16 cellular contexts compared by ENCODE assay signal in the genomic region with DNA sequence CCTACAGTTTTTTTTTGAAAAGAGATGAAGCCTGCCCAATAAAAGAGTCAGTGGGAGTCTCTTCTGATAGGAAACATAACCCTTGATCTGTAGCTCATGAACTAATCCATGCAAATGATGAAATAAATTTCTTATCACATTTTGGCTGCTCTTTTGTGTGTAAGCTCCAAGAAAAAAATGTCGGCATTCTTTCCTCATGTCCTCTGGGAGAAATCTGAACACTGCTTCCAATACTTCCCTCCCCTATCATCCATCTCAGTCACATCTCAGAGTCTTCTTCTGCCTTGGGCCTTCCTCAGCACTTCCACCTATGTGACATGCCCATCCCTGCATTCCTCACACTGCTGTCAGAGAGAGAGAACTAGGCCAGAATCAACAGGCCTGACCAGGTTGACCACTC.
DNase-seq lines count a peak whose midpoint lies in the region; ATAC-seq and TF ChIP-seq lines count a peak whose summit lies in the region.
"Had no signal": no experiment of that assay in that cellular context is flagged by ENCODE, and none has a peak within 500 bp of the region (broad histone marks: within the 10 kb centered on the region; RNA-seq: fewer than 3 reads in every experiment).

No MANE protein-coding gene starts in this region.

- no peak overlapping the region for H3K4me3 ChIP-seq in fibroblast of the aortic adventitia (ENCODE audit: low read depth, low read length)
- H3K4me3 ChIP-seq in gastroesophageal sphincter = no peak overlapping the region
- H3K4me3 ChIP-seq in right cardiac atrium (ENCODE audit: low read length) = no peak overlapping the region
- no peak overlapping the region for H3K4me3 ChIP-seq in sigmoid colon
- H3K4me3 ChIP-seq: GM23248, HAP-1 had no signal

- DNase-seq in fibroblast of the aortic adventitia (ENCODE audit: low read depth) (peak; percentile 2), right cardiac atrium (no peak), sciatic nerve (ENCODE audit: low spot score) (no peak), middle frontal gyrus (ENCODE audit: extremely low spot score, low spot score) (no peak), sigmoid colon (no peak), NOMO-1 treated with dmso at 0.1 percent for 144 hours (lab: John Stamatoyannopoulos, UW; ENCODE audit: unreplicated experiment) (no peak)
- DNase-seq: ACHN; BE2C; Caco-2; CD4-positive, alpha-beta T cell; GM23248; IMR-90 had no signal

- H3K27ac ChIP-seq in gastroesophageal sphincter = no peak overlapping the region
- H3K27ac ChIP-seq in right cardiac atrium (ENCODE audit: low read length) = no peak overlapping the region
- no peak overlapping the region for H3K27ac ChIP-seq in sigmoid colon
- H3K27ac ChIP-seq: C4-2B, GM23248, HL-60 had no signal

- H3K4me1 ChIP-seq in gastroesophageal sphincter (no peaks in the 10 kb centered on the region), right cardiac atrium (ENCODE audit: control insufficient read depth, insufficient read depth, low read length) (peaks cover 5% of the 10 kb centered on the region), sigmoid colon (no peaks in the 10 kb centered on the region)
- H3K4me1 ChIP-seq: BE2C, Caco-2, HAP-1 had no signal

- H3K27me3 ChIP-seq in gastroesophageal sphincter (no peaks in the 10 kb centered on the region), right cardiac atrium (ENCODE audit: control insufficient read depth, insufficient read depth) (no peaks in the 10 kb centered on the region), sigmoid colon (no peaks in the 10 kb centered on the region)
- H3K27me3 ChIP-seq: BE2C had no signal

- peak; percentile 31 for ATAC-seq in gastroesophageal sphincter
- ATAC-seq in right cardiac atrium = peak; percentile 68 to 79
- ATAC-seq in sciatic nerve = peak; percentile 26

- TF ChIP-seq EP300 in gastroesophageal sphincter (IDR thresholded peaks at IDR 0.05) (no peak), sigmoid colon (IDR thresholded peaks at IDR 0.05) (no peak)

- TF ChIP-seq POLR2A in gastroesophageal sphincter (IDR thresholded peaks at IDR 0.05) = no peak
- no peak for TF ChIP-seq POLR2A in sigmoid colon (IDR thresholded peaks at IDR 0.05)

- intact Hi-C loops in right cardiac atrium (cut with DNase I) (no loop called here), sciatic nerve (cut with DNase I) (no loop called here), sigmoid colon (cut with DNase I) (no loop called here)

- no peaks in the 10 kb centered on the region for H3K36me3 ChIP-seq in gastroesophageal sphincter
- no peaks in the 10 kb centered on the region for H3K36me3 ChIP-seq in sigmoid colon
- H3K36me3 ChIP-seq: BE2C, HAP-1 had no signal

- WGBS in gastroesophageal sphincter (ENCODE audit: low coverage in 1 of 2), 2 donors = 38 to 44% methylated on average over 1 of the region's 1 CpG
- 52% methylated on average over 1 of the region's 1 CpG for WGBS in right cardiac atrium
- WGBS in sigmoid colon, 2 donors = 72 to 81% methylated on average over 1 of the region's 1 CpG

- no peak for TF ChIP-seq CTCF in fibroblast of the aortic adventitia (IDR thresholded peaks at IDR 0.05; ENCODE audit: insufficient read depth, low read length)
- TF ChIP-seq CTCF in gastroesophageal sphincter (IDR thresholded peaks at IDR 0.05) = no peak
- TF ChIP-seq CTCF in sigmoid colon (IDR thresholded peaks at IDR 0.05) = no peak

- H3K9me3 ChIP-seq in gastroesophageal sphincter (no peaks in the 10 kb centered on the region), right cardiac atrium (ENCODE audit: control insufficient read depth, low read length) (no peaks in the 10 kb centered on the region), sigmoid colon (no peaks in the 10 kb centered on the region)
- H3K9me3 ChIP-seq: BE2C, Caco-2, HAP-1 had no signal
